In genomic region chr14:102139248-102140026, GRCh38 we compare ENCODE assay signal across 8 cellular contexts. TPM values are rescaled to one million over a fixed set of nuclear protein-coding genes. Genes with fewer than 3 reads are reported as not detected.
DNase-seq lines count a peak whose midpoint lies in the region; ATAC-seq and FAIRE-seq lines count a peak whose summit lies in the region.

WDR20 (plus strand) TSS chr14:102139897; CDS start chr14:102139924, 27 bp downstream.

- POLR2A ChIA-PET in activated CD4-positive, alpha-beta T cell treated with anti-CD3 and anti-CD28 coated beads for 36 hours (lab: Charles Lee): interaction anchor here (0.7 kb wide), 1 partner anchor 111 kb away, joined by 6 read pairs; no protein-coding TSS in a partner anchor

- H3K4me2 ChIP-seq in BLaER1: peak within 1 kb of the TSS; percentile 96

- intact Hi-C loops in activated CD4-positive, alpha-beta T cell treated with anti-CD3 and anti-CD28 coated beads for 36 hours (cut with DNase I, micrococcal nuclease): loop anchor here (1.0 to 5.0 kb wide), 17 partner anchors 43 to 453 kb away; partner anchors contain the start of genes HSP90AA1 (in 2 of the 2), ZNF839 (in 2 of the 2), ANKRD9 (in 1 of the 2) and CINP (in 1 of the 2)

- peak; percentile 99 for FAIRE-seq in GM19239 (lab: Jason Lieb, UNC)

- H3K4me1 ChIP-seq in BLaER1: peaks cover 32% of the 10 kb centered on the region

- H3K9ac ChIP-seq in BLaER1: peak within 1 kb of the TSS; percentile 98

- peaks cover 5% of the 10 kb centered on the region for H3K36me3 Mint-ChIP-seq in activated CD4-positive, alpha-beta T cell treated with anti-CD3 and anti-CD28 coated beads for 36 hours (ENCODE audit: low read depth)

- peaks cover 22% of the 10 kb centered on the region for H3K36me3 ChIP-seq in BLaER1

- H3K27ac ChIP-seq in BLaER1 (peak within 1 kb of the TSS; percentile 92), cingulate gyrus (ENCODE audit: low read depth, low read length) (peak within 1 kb of the TSS; percentile 94), layer of hippocampus (ENCODE audit: low read depth, low read length) (peak within 1 kb of the TSS; percentile 96)

- DNase-seq in GM19239 (ENCODE audit: insufficient read length, low spot score): peak; percentile 98
- DNase-seq in NCI-H524 (lab: John Stamatoyannopoulos, UW): peak; percentile 100
- DNase-seq in activated CD4-positive, alpha-beta T cell treated with anti-CD3 and anti-CD28 coated beads for 36 hours: peak; percentile 100
- peak; percentile 99 for DNase-seq in stimulated activated CD4-positive, alpha-beta T cell treated with anti-CD3 and anti-CD28 coated beads, Interleukin-1b, Interleukin-23, amount 100 ng/mL, for 4 hours (ENCODE audit: low read depth in 2 of 2)

- CTCF ChIA-PET in activated CD4-positive, alpha-beta T cell treated with anti-CD3 and anti-CD28 coated beads for 36 hours (lab: Charles Lee): interaction anchor here (0.6 kb wide), 1 partner anchor 1999 kb away, joined by 3 read pairs; no protein-coding TSS in a partner anchor

- no peaks in the 10 kb centered on the region for H3K9me3 Mint-ChIP-seq in activated CD4-positive, alpha-beta T cell treated with anti-CD3 and anti-CD28 coated beads for 36 hours (ENCODE audit: low read depth)

- peaks cover 21% of the 10 kb centered on the region for H3K4me1 Mint-ChIP-seq in activated CD4-positive, alpha-beta T cell treated with anti-CD3 and anti-CD28 coated beads for 36 hours

- no peaks in the 10 kb centered on the region for H3K27me3 ChIP-seq in BLaER1
- no peaks in the 10 kb centered on the region for H3K27me3 ChIP-seq in layer of hippocampus (ENCODE audit: control insufficient read depth, insufficient read depth, low read length)

- no peaks in the 10 kb centered on the region for H3K9me3 ChIP-seq in BLaER1

- H3K4me3 Mint-ChIP-seq in activated CD4-positive, alpha-beta T cell treated with anti-CD3 and anti-CD28 coated beads for 36 hours: peak within 1 kb of the TSS; percentile 96

- H3K4me3 ChIP-seq in BLaER1: peak within 1 kb of the TSS; percentile 95

- peak within 1 kb of the TSS; percentile 94 for H3K27ac Mint-ChIP-seq in activated CD4-positive, alpha-beta T cell treated with anti-CD3 and anti-CD28 coated beads for 36 hours

- H4K20me1 ChIP-seq in BLaER1: peaks cover 42% of the 10 kb centered on the region

- ATAC-seq in HG03457 (IDR thresholded peaks at IDR 0.05; ENCODE audit: unreplicated experiment): peak; percentile 82
- ATAC-seq in activated CD4-positive, alpha-beta T cell treated with anti-CD3 and anti-CD28 coated beads for 36 hours: peak; percentile 94

- H3K27me3 Mint-ChIP-seq in activated CD4-positive, alpha-beta T cell treated with anti-CD3 and anti-CD28 coated beads for 36 hours: no peaks in the 10 kb centered on the region

RNA-seq across cellular contexts. Expression of gene WDR20, which starts in this region (rescaled TPM):
- total RNA-seq in activated CD4-positive, alpha-beta T cell treated with anti-CD3 and anti-CD28 coated beads for 36 hours: 10 to 100 TPM; 18.2 to 24.8 TPM

Comparison
In these comparisons a context has a peak if more than half of its experiments do, and no peak if none do; other contexts are left out.
1. Peak in every context shown above with its lines: DNase-seq, ATAC-seq, H3K4me3 ChIP-seq and H3K27ac ChIP-seq.